ENCODE assay signal across 29 cellular contexts in the genomic region with DNA sequence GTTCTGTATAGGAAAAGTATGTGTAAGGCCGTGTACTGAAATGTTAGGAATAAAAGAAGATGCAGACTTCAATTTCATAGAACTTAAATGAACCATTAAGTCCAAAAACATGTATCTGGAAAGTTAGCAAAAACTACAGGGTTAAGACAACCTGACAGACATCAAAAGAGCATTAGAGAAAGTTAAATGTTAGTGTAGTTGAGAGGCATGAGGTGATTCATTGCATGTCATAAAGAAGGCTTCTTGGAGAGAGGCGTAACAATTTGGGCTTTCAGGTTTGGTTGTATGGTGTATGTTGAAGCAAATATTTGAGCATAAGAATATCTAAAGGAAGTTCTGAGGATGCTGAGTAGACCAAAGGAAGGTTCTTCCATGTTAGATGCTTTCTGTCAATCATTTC. TPM values are rescaled to one million over a fixed set of nuclear protein-coding genes. Genes with fewer than 3 reads are reported as not detected.
DNase-seq lines count a peak whose midpoint lies in the region; ATAC-seq, FAIRE-seq and TF ChIP-seq lines count a peak whose summit lies in the region.
"Had no signal": no experiment of that assay in that cellular context is flagged by ENCODE, and none has a peak within 500 bp of the region (broad histone marks: within the 10 kb centered on the region; RNA-seq: fewer than 3 reads in every experiment).

No MANE protein-coding gene starts in this region.

- no peaks in the 10 kb centered on the region for H3K36me3 ChIP-seq in K562 (ENCODE audit: control insufficient read depth, insufficient read depth, low read length)
- H3K36me3 ChIP-seq: heart left ventricle had no signal

- H3K36me3 Mint-ChIP-seq in natural killer cell: no peaks in the 10 kb centered on the region
- no peaks in the 10 kb centered on the region for H3K36me3 Mint-ChIP-seq in natural killer cell treated with Interleukin-12 subunit alpha and Interleukin-12 subunit beta and Interleukin-15 and Interleukin-18, amount 100 ng/mL, for 72 hours
- H3K36me3 Mint-ChIP-seq in type B pancreatic cell: peaks cover 9% of the 10 kb centered on the region

- H3K4me3 Mint-ChIP-seq in natural killer cell (no peak overlapping the region), type B pancreatic cell (no peak overlapping the region)
- no peak overlapping the region for H3K4me3 Mint-ChIP-seq in natural killer cell treated with Interleukin-12 subunit alpha and Interleukin-12 subunit beta and Interleukin-15 and Interleukin-18, amount 100 ng/mL, for 72 hours
- H3K4me3 Mint-ChIP-seq: activated T-helper 1 cell treated with anti-CD3 and anti-CD28 coated beads, Interleukin-12 subunit alpha, Interleukin-12 subunit beta, Interleukin-2, Interleukin-4 antibody, amounts not matched to agents 30 ng/mL and 10 ng/mL and 1 ng/mL, durations not matched to agents 14 hours and 24 hours and 36 hours; H9 had no signal

- no peak overlapping the region for H3K9ac ChIP-seq in K562 (ENCODE audit: insufficient read depth in 1 of 2, low read depth in 2 of 2, low read length in 2 of 2)

- ATAC-seq in activated CD4-positive, CD25-positive, alpha-beta regulatory T cell treated with anti-CD3 and anti-CD28 coated beads, Interleukin-2, amount 50 U/mL, for 24 hours: peak; percentile 19 to 21
- no peak for ATAC-seq in natural killer cell
- no peak for ATAC-seq in natural killer cell treated with Interleukin-12 subunit alpha and Interleukin-12 subunit beta and Interleukin-15 and Interleukin-18, amount 100 ng/mL, for 72 hours
- no peak; the same call in 2 of the 3 replicates for ATAC-seq in K562
- ATAC-seq in GM18858 (IDR thresholded peaks at IDR 0.05; ENCODE audit: unreplicated experiment): no peak
- ATAC-seq in Right ventricle myocardium superior (ENCODE audit: poor library complexity): no peak
- ATAC-seq: body of pancreas, heart left ventricle, SK-N-SH treated with all-trans-retinoic acid at 6 μM for 48 hours had no signal

- peaks cover 25% of the 10 kb centered on the region for H4K20me1 ChIP-seq in K562 (replicated peaks; ENCODE audit: control insufficient read depth, insufficient read depth, low read length)

- TF ChIP-seq CTCF in natural killer cell (IDR thresholded peaks at IDR 0.05) (no peak), K562 (IDR thresholded peaks at IDR 0.05 in 2 of 3, conservative IDR thresholded peaks at IDR 0.05 in 1 of 3; ENCODE audit: insufficient read depth in 2 of 3, low read depth in 1 of 3, low read length in 3 of 3) (no peak), type B pancreatic cell (conservative IDR thresholded peaks at IDR 0.05) (no peak)

- TF ChIP-seq RAD21 in K562 (CRISPR knock-in tag; conservative IDR thresholded peaks at IDR 0.05 in 1 of 2, IDR thresholded peaks at IDR 0.05 in 1 of 2): no peak

- no peaks in the 10 kb centered on the region for H3K27me3 ChIP-seq in K562 (ENCODE audit: control insufficient read depth in 2 of 2, insufficient read depth in 2 of 2, low read length in 2 of 2)
- H3K27me3 ChIP-seq: body of pancreas, heart left ventricle had no signal

- in situ Hi-C loops in K562 (cut with MboI): loop anchor here (25.0 kb wide), 1 partner anchor 911 kb away; no protein-coding TSS in a partner anchor

- no peak overlapping the region for H3K27ac ChIP-seq in K562 (ENCODE audit: extremely low read depth, low read depth, low read length)
- H3K27ac ChIP-seq: 22Rv1, body of pancreas, epithelial cell of prostate, heart left ventricle, HL-60 had no signal

- H3K79me2 ChIP-seq in K562 (ENCODE audit: control insufficient read depth, insufficient read depth, low read length): peaks cover 99% of the 10 kb centered on the region

- no peak overlapping the region for H3K4me2 ChIP-seq in K562 (ENCODE audit: insufficient read depth, low read length)

- H3K27me3 Mint-ChIP-seq in natural killer cell (ENCODE audit: low read depth in 2 of 2) (no peaks in the 10 kb centered on the region), type B pancreatic cell (no peaks in the 10 kb centered on the region)
- H3K27me3 Mint-ChIP-seq in natural killer cell treated with Interleukin-12 subunit alpha and Interleukin-12 subunit beta and Interleukin-15 and Interleukin-18, amount 100 ng/mL, for 72 hours: no peaks in the 10 kb centered on the region

- peaks cover 63 to 68% of the 10 kb centered on the region in 2 donors for H3K4me1 Mint-ChIP-seq in natural killer cell
- H3K4me1 Mint-ChIP-seq in natural killer cell treated with Interleukin-12 subunit alpha and Interleukin-12 subunit beta and Interleukin-15 and Interleukin-18, amount 100 ng/mL, for 72 hours (ENCODE audit: low read depth in 2 of 2): peaks cover 50 to 56% of the 10 kb centered on the region in 2 donors
- H3K4me1 Mint-ChIP-seq in type B pancreatic cell (ENCODE audit: unreplicated experiment): peaks cover 37% of the 10 kb centered on the region

- intact Hi-C loops in natural killer cell (cut with micrococcal nuclease) (no loop called here), K562 (cut with micrococcal nuclease) (no loop called here), Right ventricle myocardium superior (cut with DNase I) (loop anchor here (10.0 kb wide), 1 partner anchor 114 kb away; no protein-coding TSS in a partner anchor)

- POLR2A ChIA-PET in K562 (lab: Yijun Ruan, JAX): no interaction called here

- FAIRE-seq in K562 (lab: Jason Lieb, UNC): no peak
- FAIRE-seq: small intestine had no signal

- no peaks in the 10 kb centered on the region for H3K9me3 Mint-ChIP-seq in natural killer cell
- no peaks in the 10 kb centered on the region for H3K9me3 Mint-ChIP-seq in natural killer cell treated with Interleukin-12 subunit alpha and Interleukin-12 subunit beta and Interleukin-15 and Interleukin-18, amount 100 ng/mL, for 72 hours
- no peaks in the 10 kb centered on the region for H3K9me3 Mint-ChIP-seq in type B pancreatic cell
- H3K9me3 Mint-ChIP-seq: activated T-helper 1 cell treated with anti-CD3 and anti-CD28 coated beads, Interleukin-12 subunit alpha, Interleukin-12 subunit beta, Interleukin-2, Interleukin-4 antibody, amounts not matched to agents 30 ng/mL and 10 ng/mL and 1 ng/mL, durations not matched to agents 14 hours and 24 hours and 36 hours; H9 had no signal

- no peak overlapping the region for H2AFZ ChIP-seq in K562 (ENCODE audit: low read depth, low read length)

- TF ChIP-seq EP300 in K562 (IDR thresholded peaks at IDR 0.05; ENCODE audit: low read length): no peak

- TF ChIP-seq POLR2A in K562 (conservative IDR thresholded peaks at IDR 0.05): no peak

- CTCF ChIA-PET in K562 (lab: Yijun Ruan, JAX; ENCODE audit: low intra/inter-chr PET ratio): no interaction called here

- DNase-seq in activated CD4-positive, CD25-positive, alpha-beta regulatory T cell treated with anti-CD3 and anti-CD28 coated beads, Interleukin-2, amount 50 U/mL, for 72 hours: no peak
- DNase-seq in natural killer cell (no peak), K562 (ENCODE audit: extremely low read depth in 1 of 4, low spot score in 3 of 4) (no peak), type B pancreatic cell (ENCODE audit: extremely low spot score, unreplicated experiment) (no peak), Right ventricle myocardium superior (no peak)
- no peak for DNase-seq in natural killer cell treated with Interleukin-12 subunit alpha and Interleukin-12 subunit beta and Interleukin-15 and Interleukin-18, amount 100 ng/mL, for 72 hours (ENCODE audit: low spot score)
- DNase-seq: activated CD8-positive, alpha-beta memory T cell treated with anti-CD3 and anti-CD28 coated beads for 24 hours; body of pancreas; DMS79 treated with DMSO at 0.1 percent for 48 hours; H9; heart left ventricle; IMR-90; mammary epithelial cell; NCI-H1417; NCI-H2081 treated with DMSO at 0.1 percent for 48 hours; NCI-H446; NCI-H82; nucleus accumbens; OCI-M1; small intestine; stimulated activated CD4-positive, alpha-beta T cell treated with anti-CD3 and anti-CD28 coated beads, Interleukin-1b, Interleukin-23, amount 100 ng/mL, for 48 hours; T-helper 9 cell had no signal

- no peaks in the 10 kb centered on the region for H3K9me1 ChIP-seq in K562 (ENCODE audit: control insufficient read depth, insufficient read depth, low read length)

- 74% methylated on average over 2 of the region's 2 CpGs for WGBS in K562 (ENCODE audit: insufficient coverage, low coverage, missing lambda C conversion rate)

- H3K4me3 ChIP-seq in K562: no peak overlapping the region
- H3K4me3 ChIP-seq: body of pancreas, heart left ventricle had no signal

- no peaks in the 10 kb centered on the region for H3K9me3 ChIP-seq in K562 (replicated peaks; ENCODE audit: control insufficient read depth, insufficient read depth, low read depth, low read length)
- H3K9me3 ChIP-seq: body of pancreas, heart left ventricle had no signal

- no TSS peak for BruUV-seq in K562 (replicated peaks; lab: Mats Ljungman, UMichigan)

- H3K27ac Mint-ChIP-seq in natural killer cell (peak overlapping the region; percentile 20 to 54), type B pancreatic cell (peak overlapping the region; percentile 1)
- H3K27ac Mint-ChIP-seq in natural killer cell treated with Interleukin-12 subunit alpha and Interleukin-12 subunit beta and Interleukin-15 and Interleukin-18, amount 100 ng/mL, for 72 hours: no peak overlapping the region
- H3K27ac Mint-ChIP-seq: activated T-helper 1 cell treated with anti-CD3 and anti-CD28 coated beads, Interleukin-12 subunit alpha, Interleukin-12 subunit beta, Interleukin-2, Interleukin-4 antibody, amounts not matched to agents 30 ng/mL and 10 ng/mL and 1 ng/mL, durations not matched to agents 14 hours and 24 hours and 36 hours; H9 had no signal

- H3K4me1 ChIP-seq in K562 (replicated peaks in 1 of 2; ENCODE audit: control insufficient read depth in 2 of 2, insufficient read depth in 2 of 2, low read length in 2 of 2): peaks cover 4 to 11% of the 10 kb centered on the region in 2 experiments; a peak in 3 of 5 replicates

RNA-seq across cellular contexts. Expression of gene EPC2, which starts 6.3 kb away (rescaled TPM):
- total RNA-seq in natural killer cell (10 to 100 TPM; 64.6 to 76.3 (median 66.1) TPM), K562 (2014; rRNA removed) (17.2 and 18.0 TPM in 2 replicates), K562 (2014; rRNA removed; fragmentation: Illumina TruSeq; extraction: Trizol) (30.1 and 37.9 TPM in 2 replicates), K562 (2015; rRNA removed; fragmentation: Illumina TruSeq; extraction: Trizol) (29.5 and 31.9 TPM in 2 replicates), K562 (2021) (24.1 and 29.5 TPM in 2 replicates), type B pancreatic cell (ENCODE audit: low replicate concordance) (34.8 and 35.9 TPM in 2 replicates), Right ventricle myocardium superior (18.5 TPM)
- 10 to 100 TPM; 27.1 to 33.1 TPM for total RNA-seq in natural killer cell treated with Interleukin-12 subunit alpha and Interleukin-12 subunit beta and Interleukin-15 and Interleukin-18, amount 100 ng/mL, for 72 hours
- total RNA-seq in K562 (2011; cell fraction: chromatin; rRNA removed; ENCODE audit: low replicate concordance): 29.3 and 103 TPM in 2 replicates
- 17.2 and 20.8 TPM in 2 replicates for total RNA-seq in K562 (2011; cell fraction: nucleolus; rRNA removed)
- 59.7 and 110 TPM in 2 replicates for total RNA-seq in K562 (2011; cell fraction: nucleoplasm; rRNA removed)
- polyA plus RNA-seq in K562 (2011; rRNA removed) (30.7 and 35.8 TPM in 2 replicates), K562 (2014; fragmentation: Illumina TruSeq; extraction: Trizol) (28.0 and 29.1 TPM in 2 replicates), K562 (2014; fragmentation: Nextera tagmentation; extraction: Ambion mirVana) (1 to 10 TPM; 7.0 to 7.6 TPM), K562 (2014; rRNA removed) (17.3 and 20.0 TPM in 2 replicates)
- 11.9 and 22.2 TPM in 2 replicates for polyA plus RNA-seq in K562 (2011; cell fraction: cytosol; rRNA removed)
- polyA plus RNA-seq in K562 (2011; cell fraction: nucleus; rRNA removed): 21.3 and 27.9 TPM in 2 replicates
- 18.9 and 24.2 TPM in 2 replicates for polyA plus RNA-seq in K562 (2012)
- polyA minus RNA-seq in K562 (2011; rRNA and poly(A)+ RNA removed): 55.8 and 58.9 TPM in 2 replicates
- polyA minus RNA-seq in K562 (2011; cell fraction: cytosol; rRNA and poly(A)+ RNA removed): 12.3 and 15.6 TPM in 2 replicates
- 41.3 and 46.5 TPM in 2 replicates for polyA minus RNA-seq in K562 (2011; cell fraction: nucleus; rRNA and poly(A)+ RNA removed)

Comparison
In these comparisons a context has a peak if more than half of its experiments do, and no peak if none do; other contexts are left out.
1. H3K27ac Mint-ChIP-seq: peak in natural killer cell (2 of 2) and type B pancreatic cell (single experiment); none in natural killer cell treated with Interleukin-12 subunit alpha and Interleukin-12 subunit beta and Interleukin-15 and Interleukin-18, amount 100 ng/mL, for 72 hours (0 of 2).
2. ATAC-seq: peak in activated CD4-positive, CD25-positive, alpha-beta regulatory T cell treated with anti-CD3 and anti-CD28 coated beads, Interleukin-2, amount 50 U/mL, for 24 hours (2 of 2); none in natural killer cell (0 of 3), natural killer cell treated with Interleukin-12 subunit alpha and Interleukin-12 subunit beta and Interleukin-15 and Interleukin-18, amount 100 ng/mL, for 72 hours (0 of 2), K562 (single experiment), GM18858 (single experiment) and Right ventricle myocardium superior (single experiment).